Comparison of ENCODE assay signal across 25 cellular contexts in genomic region chr17:78042542-78042941, GRCh38.
A peak's percentile ranks its signal among the peaks of the same experiment; 100 is the strongest.
DNase-seq lines count a peak whose midpoint lies in the region; ATAC-seq and TF ChIP-seq lines count a peak whose summit lies in the region.
"Had no signal": no experiment of that assay in that cellular context is flagged by ENCODE, and none has a peak within 500 bp of the region (broad histone marks: within the 10 kb centered on the region; RNA-seq: fewer than 3 reads in every experiment).

No MANE protein-coding gene starts in this region.

- no peak for DNase-seq in activated naive CD8-positive, alpha-beta T cell treated with anti-CD3 and anti-CD28 coated beads for 36 hours
- DNase-seq in PC-3 = no peak
- DNase-seq in esophagus muscularis mucosa (ENCODE audit: extremely low spot score) = peak; percentile 19
- no peak for DNase-seq in substantia nigra (lab: John Stamatoyannopoulos, UW)
- DNase-seq in SHP77 (lab: John Stamatoyannopoulos, UW) = no peak
- no peak for DNase-seq in WERI-Rb-1
- DNase-seq in dedifferentiated amniotic fluid mesenchymal stem cell (ENCODE audit: extremely low spot score) = no peak
- DNase-seq: 8988T; activated CD4-positive, alpha-beta T cell treated with anti-CD3 and anti-CD28 coated beads for 4 hours; activated effector memory CD4-positive, alpha-beta T cell treated with anti-CD3 and anti-CD28 coated beads, Interleukin-2, amount 50 U/mL, for 16 hours; activated T-cell treated with anti-CD3 and anti-CD28 coated beads, Interleukin-2, amount 50 U/mL, for 1 hour; EL; esophagus squamous epithelium; Kasumi-1; naive thymus-derived CD8-positive, alpha-beta T cell; NCI-H1436 treated with DMSO at 0.1 percent for 48 hours; NCI-H2107; NCI-H446; occipital lobe; RPMI8226; stimulated activated CD4-positive, alpha-beta T cell treated with anti-CD3 and anti-CD28 coated beads, Interleukin-2, amount 100 ng/mL, for 24 hours had no signal

- H3K36me3 ChIP-seq in PC-3 (ENCODE audit: low read depth, low read length) = no peaks in the 10 kb centered on the region
- peaks cover 0 to 6% (median 1%) of the 10 kb centered on the region in 4 donors for H3K36me3 ChIP-seq in esophagus muscularis mucosa
- peaks cover 22% of the 10 kb centered on the region for H3K36me3 ChIP-seq in WERI-Rb-1

- H3K4me1 ChIP-seq in PC-3 (ENCODE audit: insufficient read depth, low read length) (peaks cover 16% of the 10 kb centered on the region), esophagus muscularis mucosa (peaks cover 17 to 59% (median 53%) of the 10 kb centered on the region in 4 donors)

- POLR2A ChIA-PET in PC-3 (lab: Charles Lee; ENCODE audit: unreplicated experiment) = interaction anchor here (0.6 kb wide), 1 partner anchor 156 kb away, joined by 3 read pairs; no protein-coding TSS in a partner anchor

- no peaks in the 10 kb centered on the region for H3K79me2 ChIP-seq in PC-3 (ENCODE audit: low read length)

- TF ChIP-seq CTCF in PC-3 (conservative IDR thresholded peaks at IDR 0.05; ENCODE audit: low read depth, low read length) (no peak), esophagus muscularis mucosa (IDR thresholded peaks at IDR 0.05) (no peak), WERI-Rb-1 (IDR thresholded peaks at IDR 0.05; ENCODE audit: low read depth, low read length) (no peak)

- H3K27me3 ChIP-seq in PC-3 (ENCODE audit: low read length) (no peaks in the 10 kb centered on the region), esophagus muscularis mucosa (no peaks in the 10 kb centered on the region), WERI-Rb-1 (ENCODE audit: insufficient read depth, low read depth, severe bottlenecking) (no peaks in the 10 kb centered on the region)
- H3K27me3 ChIP-seq: esophagus squamous epithelium had no signal

- H3K9me2 ChIP-seq in PC-3 (replicated peaks; ENCODE audit: low read length) = no peaks in the 10 kb centered on the region

- TF ChIP-seq EP300 in esophagus muscularis mucosa (IDR thresholded peaks at IDR 0.05) = no peak

- no peaks in the 10 kb centered on the region for H3K9me3 Mint-ChIP-seq in activated naive CD8-positive, alpha-beta T cell (ENCODE audit: low read depth)
- H3K9me3 Mint-ChIP-seq in activated naive CD8-positive, alpha-beta T cell treated with anti-CD3 and anti-CD28 coated beads for 36 hours = peaks cover 3% of the 10 kb centered on the region
- H3K9me3 Mint-ChIP-seq: naive thymus-derived CD8-positive, alpha-beta T cell; T-helper 1 cell treated with Interleukin-12 subunit alpha and Interleukin-12 subunit beta and Interleukin-4 antibody, amounts not matched to agents 30 μg/mL and 1 μg/mL, for 36 hours had no signal

- H3F3A ChIP-seq in PC-3 (ENCODE audit: low read length, unreplicated experiment) = no peaks in the 10 kb centered on the region

- no peaks in the 10 kb centered on the region for H3K27me3 Mint-ChIP-seq in activated naive CD8-positive, alpha-beta T cell
- no peaks in the 10 kb centered on the region for H3K27me3 Mint-ChIP-seq in activated naive CD8-positive, alpha-beta T cell treated with anti-CD3 and anti-CD28 coated beads for 36 hours
- H3K27me3 Mint-ChIP-seq: naive thymus-derived CD8-positive, alpha-beta T cell had no signal

- no peak overlapping the region for H3K27ac ChIP-seq in PC-3 (ENCODE audit: low read length)
- peak overlapping the region; percentile 87 to 94 (median 91) for H3K27ac ChIP-seq in esophagus muscularis mucosa (replicated peaks in 1 of 4)
- peak overlapping the region; percentile 99 for H3K27ac ChIP-seq in substantia nigra (ENCODE audit: low read depth, low read length, poor library complexity, severe bottlenecking)
- H3K27ac ChIP-seq in WERI-Rb-1 = no peak overlapping the region

- H4K20me1 ChIP-seq in PC-3 (ENCODE audit: low read length) = no peaks in the 10 kb centered on the region

- H3K36me3 Mint-ChIP-seq in activated naive CD8-positive, alpha-beta T cell = peaks cover 14% of the 10 kb centered on the region
- H3K36me3 Mint-ChIP-seq in activated naive CD8-positive, alpha-beta T cell treated with anti-CD3 and anti-CD28 coated beads for 36 hours = peaks cover 32% of the 10 kb centered on the region

- no peak for ATAC-seq in PC-3
- ATAC-seq: GM12878; naive thymus-derived CD8-positive, alpha-beta T cell had no signal

- H3K4me3 ChIP-seq in PC-3 (ENCODE audit: low read length) = no peak overlapping the region
- H3K4me3 ChIP-seq in esophagus muscularis mucosa = no peak overlapping the region
- H3K4me3 ChIP-seq in WERI-Rb-1 (ENCODE audit: low read depth, low read length) = no peak overlapping the region
- H3K4me3 ChIP-seq: esophagus squamous epithelium, GM12878 had no signal

- CTCF ChIA-PET in PC-3 (lab: Charles Lee) = no interaction called here

- no peak overlapping the region for H2AFZ ChIP-seq in PC-3 (ENCODE audit: low read length)

- H3K9ac ChIP-seq in PC-3 (ENCODE audit: low read length) = no peak overlapping the region

- intact Hi-C loops in PC-3 (cut with micrococcal nuclease) (no loop called here), esophagus muscularis mucosa (cut with DNase I) (no loop called here)

- H3K27ac Mint-ChIP-seq in activated naive CD8-positive, alpha-beta T cell = peak overlapping the region; percentile 2
- no peak overlapping the region for H3K27ac Mint-ChIP-seq in activated naive CD8-positive, alpha-beta T cell treated with anti-CD3 and anti-CD28 coated beads for 36 hours
- H3K27ac Mint-ChIP-seq: mesothelial cell of epicardium; T-helper 1 cell treated with Interleukin-12 subunit alpha and Interleukin-12 subunit beta and Interleukin-4 antibody, amounts not matched to agents 30 μg/mL and 1 μg/mL, for 36 hours had no signal

- no TSS peak for BruUV-seq in PC-3 (replicated peaks; lab: Mats Ljungman, UMichigan)

- H3K4me3 Mint-ChIP-seq in activated naive CD8-positive, alpha-beta T cell = no peak overlapping the region
- H3K4me3 Mint-ChIP-seq in activated naive CD8-positive, alpha-beta T cell treated with anti-CD3 and anti-CD28 coated beads for 36 hours = no peak overlapping the region
- H3K4me3 Mint-ChIP-seq: mesothelial cell of epicardium; naive thymus-derived CD8-positive, alpha-beta T cell; T-helper 1 cell treated with Interleukin-12 subunit alpha and Interleukin-12 subunit beta and Interleukin-4 antibody, amounts not matched to agents 30 μg/mL and 1 μg/mL, for 36 hours had no signal

- WGBS in esophagus muscularis mucosa = 90% methylated on average over 5 of the region's 5 CpGs

- H3K4me1 Mint-ChIP-seq in activated naive CD8-positive, alpha-beta T cell (ENCODE audit: low read depth) = peaks cover 52% of the 10 kb centered on the region
- peaks cover 28% of the 10 kb centered on the region for H3K4me1 Mint-ChIP-seq in activated naive CD8-positive, alpha-beta T cell treated with anti-CD3 and anti-CD28 coated beads for 36 hours

- no peak for TF ChIP-seq POLR2A in esophagus muscularis mucosa (IDR thresholded peaks at IDR 0.05; ENCODE audit: low read depth)

- H3K9me3 ChIP-seq in PC-3 (ENCODE audit: low read length) (no peaks in the 10 kb centered on the region), esophagus muscularis mucosa (no peaks in the 10 kb centered on the region), WERI-Rb-1 (ENCODE audit: severe bottlenecking) (no peaks in the 10 kb centered on the region)
- H3K9me3 ChIP-seq: esophagus squamous epithelium had no signal

- 0 out of 2 replicates have a peak overlapping the region, but pooled peaks have one; percentile 84 for H3K4me2 ChIP-seq in PC-3 (ENCODE audit: low read length)

Comparison
In these comparisons a context has a peak if more than half of its experiments do, and no peak if none do; other contexts are left out.
1. H3K27ac ChIP-seq: peak in esophagus muscularis mucosa (4 of 4) and substantia nigra (single experiment); none in PC-3 (single experiment) and WERI-Rb-1 (single experiment).